ENCODE assay signal across 19 cellular contexts in the genomic region with DNA sequence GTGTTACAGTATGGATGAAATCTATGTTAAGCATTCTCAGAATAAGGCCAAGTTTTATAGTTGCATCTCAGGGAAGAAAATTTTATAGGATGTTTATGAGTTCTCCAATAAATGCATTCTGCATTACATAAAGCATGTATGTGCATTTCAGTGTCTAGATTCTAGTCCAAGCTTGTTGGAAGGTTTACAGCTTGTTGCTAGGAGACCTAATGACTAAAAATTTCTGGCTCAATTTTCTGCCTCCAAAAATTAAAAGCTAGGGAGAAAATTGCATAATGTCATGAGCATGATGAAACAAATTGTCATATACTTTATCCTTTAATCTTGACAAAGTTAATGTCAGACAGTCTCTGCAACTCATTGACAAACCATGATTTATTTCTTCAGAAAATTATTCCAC. TPM values are rescaled to one million over a fixed set of nuclear protein-coding genes. Genes with fewer than 3 reads are reported as not detected.
DNase-seq lines count a peak whose midpoint lies in the region; ATAC-seq, FAIRE-seq and TF ChIP-seq lines count a peak whose summit lies in the region.
"Had no signal": no experiment of that assay in that cellular context is flagged by ENCODE, and none has a peak within 500 bp of the region (broad histone marks: within the 10 kb centered on the region; RNA-seq: fewer than 3 reads in every experiment).

No MANE protein-coding gene starts in this region.

- CTCF ChIA-PET in AG04449 (lab: Yijun Ruan, JAX): interaction anchor here (1.0 to 27.7 kb wide), 8 partner anchors 11 to 269 kb away, joined by 3 to 1009 read pairs (median 10); no protein-coding TSS in a partner anchor

- H3K36me3 ChIP-seq in adipocyte (ENCODE audit: control insufficient read depth, insufficient read depth, low read length, severe bottlenecking) (no peaks in the 10 kb centered on the region), spleen (peaks cover 0 to 32% (median 0%) of the 10 kb centered on the region in 6 donors)

- no peak overlapping the region for H3K9ac ChIP-seq in adipocyte (ENCODE audit: low read length)

- FAIRE-seq in H54 (lab: Jason Lieb, UNC): peak; percentile 53
- FAIRE-seq: HTR-8/SVneo had no signal

- no peak for TF ChIP-seq POLR2A in H54 (IDR thresholded peaks at IDR 0.05; ENCODE audit: low read depth, low read length)
- TF ChIP-seq POLR2A in spleen (IDR thresholded peaks at IDR 0.05): no peak

- H3K9me3 ChIP-seq in adipocyte (ENCODE audit: control insufficient read depth, low read length): no peaks in the 10 kb centered on the region
- no peaks in the 10 kb centered on the region for H3K9me3 ChIP-seq in spleen

- ATAC-seq in GM19452 (IDR thresholded peaks at IDR 0.05; ENCODE audit: unreplicated experiment) (no peak), GM19035 (IDR thresholded peaks at IDR 0.05; ENCODE audit: unreplicated experiment) (no peak)
- ATAC-seq: CD8-positive, alpha-beta T cell; stimulated activated effector memory CD8-positive, alpha-beta T cell treated with anti-CD3 and anti-CD28 coated beads, Interleukin-12 subunit alpha, Interleukin-12 subunit beta, amount 100 ng/mL, for 72 hours had no signal

- POLR2A ChIA-PET in AG04449 (lab: Yijun Ruan, JAX): interaction anchor here (1.2 kb wide), 1 partner anchor 170 kb away, joined by 3 read pairs; the partner anchor contains the start of gene FAS

- intact Hi-C loops in spleen (cut with DNase I; ENCODE audit: low total_unique reads): no loop called here

- no peaks in the 10 kb centered on the region for H3K27me3 ChIP-seq in adipocyte (replicated peaks; ENCODE audit: control insufficient read depth, insufficient read depth, low read length)
- H3K27me3 ChIP-seq in spleen (replicated peaks in 1 of 7): no peaks in the 10 kb centered on the region

- DNase-seq in AG04449 (ENCODE audit: low read depth, low spot score) (peak; percentile 44), H54 (ENCODE audit: insufficient read length, low spot score) (no peak), adipocyte (ENCODE audit: low read depth) (peak; percentile 95), foreskin fibroblast (peak; percentile 34 to 81), glomerular visceral epithelial cell (ENCODE audit: extremely low spot score) (no peak), spleen (no peak)
- DNase-seq: activated CD4-positive, alpha-beta memory T cell treated with anti-CD3 and anti-CD28 coated beads for 36 hours; activated naive CD4-positive, alpha-beta T cell; CD8-positive, alpha-beta T cell; dermis blood vessel endothelial cell; head of caudate nucleus; NCI-H146; T-helper 2 cell had no signal

- H3K4me3 ChIP-seq in AG04449 (ENCODE audit: low read depth, low read length): no peak overlapping the region
- H3K4me3 ChIP-seq in adipocyte (ENCODE audit: low read length): no peak overlapping the region
- H3K4me3 ChIP-seq in foreskin fibroblast (ENCODE audit: low read depth in 1 of 2, low read length in 2 of 2): no peak overlapping the region
- no peak overlapping the region for H3K4me3 ChIP-seq in spleen

- no peak for TF ChIP-seq CTCF in AG04449 (IDR thresholded peaks at IDR 0.05; ENCODE audit: insufficient read depth, low read length, missing control alignments)
- no peak for TF ChIP-seq CTCF in foreskin fibroblast (IDR thresholded peaks at IDR 0.05; ENCODE audit: low read depth, low read length)
- no peak for TF ChIP-seq CTCF in spleen (IDR thresholded peaks at IDR 0.05 in 8 of 11, conservative IDR thresholded peaks at IDR 0.05 in 3 of 11)

- H3K27ac ChIP-seq in spleen: no peak overlapping the region

- H3K4me1 ChIP-seq in adipocyte (ENCODE audit: control insufficient read depth, insufficient read depth, low read length) (peaks cover 10% of the 10 kb centered on the region), spleen (peaks cover 0 to 18% (median 7%) of the 10 kb centered on the region in 6 donors)

RNA-seq across cellular contexts. Expression of gene LIPM, which starts 18.5 kb away (rescaled TPM):
- total RNA-seq in spleen: not detected
- not detected for polyA plus RNA-seq in spleen
- total RNA-seq: activated CD4-positive, alpha-beta memory T cell treated with anti-CD3 and anti-CD28 coated beads for 36 hours; CD8-positive, alpha-beta T cell; dermis blood vessel endothelial cell; lung microvascular endothelial cell; omental fat pad had no signal

RNA-seq across cellular contexts. Expression of gene ANKRD22, which starts 30.7 kb away (rescaled TPM):
- total RNA-seq in spleen: 10 to 100 TPM in 1 of 7 donors, 1 to 10 TPM in 6; 4.8 to 11.5 (median 7.7) TPM
- 1 to 10 TPM; 2.2 to 7.5 (median 2.6) TPM for polyA plus RNA-seq in spleen
- total RNA-seq: CD8-positive, alpha-beta T cell; dermis blood vessel endothelial cell; lung microvascular endothelial cell had no signal

RNA-seq across cellular contexts. Expression of gene STAMBPL1, which starts 59.1 kb away (rescaled TPM):
- 10 to 100 TPM; 19.1 to 49.4 (median 27.9) TPM for total RNA-seq in spleen
- polyA plus RNA-seq in spleen: 10 to 100 TPM in 2 of 3 donors, 1 to 10 TPM in 1; 6.2 to 13.6 (median 10.7) TPM

Comparison
In these comparisons a context has a peak if more than half of its experiments do, and no peak if none do; other contexts are left out.
1. DNase-seq: peak in AG04449 (single experiment), adipocyte (single experiment) and foreskin fibroblast (2 of 2); none in H54 (single experiment), glomerular visceral epithelial cell (single experiment) and spleen (single experiment).